Comparison of ENCODE assay signal across 8 cellular contexts in genomic region chr16:1772362-1772907, GRCh38. TPM values are rescaled to one million over a fixed set of nuclear protein-coding genes. Genes with fewer than 3 reads are reported as not detected.
DNase-seq lines count a peak whose midpoint lies in the region; TF ChIP-seq lines count a peak whose summit lies in the region.

EME2 (plus strand) TSS chr16:1772810; CDS start chr16:1773228, 418 bp downstream.

- TF ChIP-seq RAD21 in neural cell (conservative IDR thresholded peaks at IDR 0.05) = no peak

- H3K4me3 ChIP-seq in Loucy (ENCODE audit: low read length, poor library complexity, severe bottlenecking) (peak within 1 kb of the TSS; percentile 95), esophagus (ENCODE audit: low read depth in 1 of 2, low read length in 2 of 2) (peak within 1 kb of the TSS; percentile 78 to 93), neural cell (ENCODE audit: low read length) (peak within 1 kb of the TSS; percentile 98), vagina (peak within 1 kb of the TSS; percentile 82)

- in situ Hi-C loops in GM13976 (cut with MboI; ENCODE audit: low sequenced_read_pairs, unreplicated experiment) = no loop called here

- H3F3A ChIP-seq in Loucy (ENCODE audit: low read depth) (no peaks in the 10 kb centered on the region), neural cell (ENCODE audit: insufficient read depth, low read length, poor library complexity, severe bottlenecking) (no peaks in the 10 kb centered on the region)

- DNase-seq in NCI-H2029 (lab: John Stamatoyannopoulos, UW) (peak; percentile 18), NCI-H2029 treated with DMSO at 0.1 percent for 48 hours (lab: John Stamatoyannopoulos, UW) (no peak), vagina (ENCODE audit: extremely low spot score in 2 of 2) (no peak), GM13976 (ENCODE audit: low spot score) (no peak)

- H3K4me2 ChIP-seq in Loucy (ENCODE audit: low read depth, low read length, poor library complexity, severe bottlenecking) = peak within 1 kb of the TSS; percentile 85
- H3K4me2 ChIP-seq in neural cell (ENCODE audit: low read length) = peak within 1 kb of the TSS; percentile 93

- WGBS in esophagus, 2 donors = 0 to 1% methylated on average over 39 to 53 of the region's 53 CpGs

- H3K9me3 ChIP-seq in Loucy (ENCODE audit: insufficient read depth, low read depth, low read length) (no peaks in the 10 kb centered on the region), esophagus (ENCODE audit: control insufficient read depth in 2 of 2, insufficient read depth in 1 of 2, low read depth in 1 of 2, low read length in 1 of 2) (no peaks in the 10 kb centered on the region), neural cell (ENCODE audit: low read length) (no peaks in the 10 kb centered on the region), vagina (no peaks in the 10 kb centered on the region)

- TF ChIP-seq EP300 in neural cell (conservative IDR thresholded peaks at IDR 0.05; ENCODE audit: poor library complexity, severe bottlenecking) = no peak

- H3K9me2 ChIP-seq in Loucy (replicated peaks; ENCODE audit: low read depth, low read length) (no peaks in the 10 kb centered on the region), neural cell (ENCODE audit: insufficient read depth, low read length) (no peaks in the 10 kb centered on the region)

- H3K9ac ChIP-seq in Loucy (ENCODE audit: low read depth, low read length, poor library complexity, severe bottlenecking) (peak within 1 kb of the TSS; percentile 86), neural cell (ENCODE audit: low read length) (peak within 1 kb of the TSS; percentile 84)

- CTCF ChIA-PET in activated CD8-positive, alpha-beta memory T cell treated with anti-CD3 and anti-CD28 coated beads for 36 hours (lab: Charles Lee) = interaction anchor here (0.7 to 3.5 kb wide), 6 partner anchors 11 to 351 kb away, joined by 3 to 19 read pairs (median 3); partner anchors contain the start of genes MAPK8IP3, NUBP2 and SPSB3

- H3K79me2 ChIP-seq in Loucy (ENCODE audit: insufficient read depth, low read length) (peaks cover 23% of the 10 kb centered on the region; the same call in 1 of the 2 replicates), neural cell (replicated peaks; ENCODE audit: insufficient read depth, low read length) (peaks cover 9% of the 10 kb centered on the region)

- TF ChIP-seq CTCF in Loucy (conservative IDR thresholded peaks at IDR 0.05; ENCODE audit: low read length) (no peak), neural cell (IDR thresholded peaks at IDR 0.05; ENCODE audit: poor library complexity, severe bottlenecking) (no peak), vagina (IDR thresholded peaks at IDR 0.05) (no peak), GM13976 (IDR thresholded peaks at IDR 0.05; ENCODE audit: borderline replicate concordance, control extremely low read depth, extremely low read depth, insufficient read depth, missing control alignments) (no peak)

- intact Hi-C loops in vagina (cut with DNase I) = loop anchor here (5.0 kb wide), 1 partner anchor 65 kb away; the partner anchor contains the start of gene MAPK8IP3

- peaks cover 10% of the 10 kb centered on the region for H4K20me1 ChIP-seq in Loucy (ENCODE audit: insufficient read depth, low read length, poor library complexity, severe bottlenecking)
- H4K20me1 ChIP-seq in neural cell (ENCODE audit: insufficient read depth) = no peaks in the 10 kb centered on the region

- no peaks in the 10 kb centered on the region for H3K4me1 ChIP-seq in Loucy (ENCODE audit: insufficient read depth, low read length, poor library complexity, severe bottlenecking)
- H3K4me1 ChIP-seq in esophagus (ENCODE audit: control insufficient read depth in 2 of 2, insufficient read depth in 2 of 2, low read length in 1 of 2) = peaks cover 6 to 34% of the 10 kb centered on the region in 2 donors
- H3K4me1 ChIP-seq in vagina = peaks cover 45% of the 10 kb centered on the region

- POLR2A ChIA-PET in activated CD8-positive, alpha-beta memory T cell treated with anti-CD3 and anti-CD28 coated beads for 36 hours (lab: Charles Lee) = interaction anchor here (0.8 to 5.2 kb wide), 4 partner anchors 10 to 188 kb away, joined by 3 to 42 read pairs (median 6); partner anchors contain the start of genes MAPK8IP3, NUBP2 and SPSB3

- H3K27me3 ChIP-seq in Loucy (ENCODE audit: insufficient read depth, low read length, poor library complexity, severe bottlenecking) (no peaks in the 10 kb centered on the region), esophagus (ENCODE audit: control insufficient read depth in 1 of 2, insufficient read depth in 2 of 2, low read length in 2 of 2) (no peaks in the 10 kb centered on the region), neural cell (ENCODE audit: insufficient read depth, low read depth, low read length) (no peaks in the 10 kb centered on the region), vagina (no peaks in the 10 kb centered on the region)

- peak within 1 kb of the TSS; percentile 92 to 97 for H3K27ac ChIP-seq in esophagus (ENCODE audit: low read depth in 2 of 2, low read length in 1 of 2)
- H3K27ac ChIP-seq in neural cell (ENCODE audit: low read length) = peak within 1 kb of the TSS; percentile 74
- H3K27ac ChIP-seq in vagina = peak within 1 kb of the TSS; percentile 90

- TF ChIP-seq POLR2A in vagina (IDR thresholded peaks at IDR 0.05) = no peak

- no peaks in the 10 kb centered on the region for H3K36me3 ChIP-seq in Loucy (ENCODE audit: insufficient read depth, low read length)
- H3K36me3 ChIP-seq in esophagus (ENCODE audit: control insufficient read depth in 2 of 2, insufficient read depth in 2 of 2, low read length in 1 of 2) = peaks cover 7 to 46% of the 10 kb centered on the region in 2 donors
- no peaks in the 10 kb centered on the region for H3K36me3 ChIP-seq in neural cell (ENCODE audit: insufficient read depth, low read length)
- H3K36me3 ChIP-seq in vagina = peaks cover 0 to 28% of the 10 kb centered on the region in 2 donors

- H2AFZ ChIP-seq in Loucy (ENCODE audit: low read length) (peak within 1 kb of the TSS; percentile 64; the same call in 1 of the 2 replicates), neural cell (ENCODE audit: low read depth, low read length) (peak within 1 kb of the TSS; percentile 8)

TF ChIP-seq in neural cell, 6 proteins besides CTCF, POLR2A, EP300 and RAD21:
- TF ChIP-seq TAF1 (IDR thresholded peaks at IDR 0.05; ENCODE audit: low read depth) (no peak), SMC3 (conservative IDR thresholded peaks at IDR 0.05; ENCODE audit: poor library complexity) (no peak)

RNA-seq across cellular contexts. Expression of gene EME2, which starts in this region (rescaled TPM):
- 10 to 100 TPM; 20.3 TPM for total RNA-seq in activated CD8-positive, alpha-beta memory T cell treated with anti-CD3 and anti-CD28 coated beads for 36 hours
- 10 to 100 TPM in 1 of 2 donors, 1 to 10 TPM in 1; 6.6 to 23.0 TPM for polyA plus RNA-seq in esophagus
- 21.2 and 25.6 TPM in 2 replicates for polyA plus RNA-seq in neural cell
- 17.4 and 18.7 TPM in 2 replicates for polyA minus RNA-seq in neural cell
- total RNA-seq in vagina = 13.5 TPM
